1 cellular context compared by ENCODE assay signal in the genomic region with DNA sequence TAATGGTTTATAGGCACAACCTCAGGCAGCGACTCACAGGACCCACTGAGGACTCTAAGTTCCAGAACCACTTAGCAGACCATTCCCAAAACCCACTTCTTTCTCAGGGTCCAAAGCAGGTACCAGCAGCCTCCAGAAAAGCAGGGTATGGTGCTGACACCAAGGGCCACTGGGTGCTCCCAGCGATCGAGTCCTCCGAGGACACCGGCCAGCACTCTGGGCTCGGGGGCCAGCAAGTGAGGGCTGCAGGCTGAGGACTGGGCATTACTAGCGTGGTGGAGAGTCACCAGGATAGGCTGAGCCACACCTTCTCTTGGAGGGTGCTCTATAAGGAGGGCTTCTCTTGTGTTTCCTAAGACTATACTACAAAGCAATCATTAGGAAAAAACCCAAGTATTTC.
TF ChIP-seq lines count a peak whose summit lies in the region.

No MANE protein-coding gene starts in this region.

TF ChIP-seq in HepG2, 621 proteins besides CTCF, POLR2A, EP300 and RAD21:
- peak; percentile 33 for TF ChIP-seq AGO2 (optimal IDR thresholded peaks at IDR 0.05; ENCODE audit: low read depth, low read length)
- TF ChIP-seq, protein P1, sequence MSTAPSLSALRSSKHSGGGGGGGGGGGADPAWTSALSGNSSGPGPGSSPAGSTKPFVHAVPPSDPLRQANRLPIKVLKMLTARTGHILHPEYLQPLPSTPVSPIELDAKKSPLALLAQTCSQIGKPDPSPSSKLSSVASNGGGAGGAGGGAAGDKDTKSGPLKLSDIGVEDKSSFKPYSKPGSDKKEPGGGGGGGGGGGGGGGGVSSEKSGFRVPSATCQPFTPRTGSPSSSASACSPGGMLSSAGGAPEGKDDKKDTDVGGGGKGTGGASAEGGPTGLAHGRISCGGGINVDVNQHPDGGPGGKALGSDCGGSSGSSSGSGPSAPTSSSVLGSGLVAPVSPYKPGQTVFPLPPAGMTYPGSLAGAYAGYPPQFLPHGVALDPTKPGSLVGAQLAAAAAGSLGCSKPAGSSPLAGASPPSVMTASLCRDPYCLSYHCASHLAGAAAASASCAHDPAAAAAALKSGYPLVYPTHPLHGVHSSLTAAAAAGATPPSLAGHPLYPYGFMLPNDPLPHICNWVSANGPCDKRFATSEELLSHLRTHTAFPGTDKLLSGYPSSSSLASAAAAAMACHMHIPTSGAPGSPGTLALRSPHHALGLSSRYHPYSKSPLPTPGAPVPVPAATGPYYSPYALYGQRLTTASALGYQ (CRISPR knock-in tag; IDR thresholded peaks at IDR 0.05) = no peak
